1 cellular context compared by ENCODE assay signal in the genomic region with DNA sequence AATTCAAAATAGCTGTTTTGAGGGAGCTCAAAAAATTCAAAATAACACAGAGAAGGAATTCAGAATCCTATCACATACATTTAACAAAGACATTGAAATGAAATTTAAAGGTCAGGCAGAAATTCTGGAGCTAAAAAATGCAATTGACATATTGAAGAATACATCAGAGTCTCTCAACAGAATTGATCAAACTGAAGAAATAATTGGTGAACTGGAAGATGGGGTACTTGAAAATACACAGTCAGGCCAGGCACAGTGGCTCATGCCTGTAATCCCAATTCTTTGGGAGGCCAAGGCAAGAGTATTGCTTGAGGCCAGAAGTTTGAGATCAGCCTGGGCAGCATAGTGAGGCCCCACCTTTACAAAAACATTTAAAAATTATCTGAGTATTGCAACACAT.
TF ChIP-seq lines count a peak whose summit lies in the region.

No MANE protein-coding gene starts in this region.

TF ChIP-seq in SK-N-SH, 30 proteins besides CTCF, POLR2A, EP300 and RAD21 (continued from another document):
- TF ChIP-seq SIN3A (IDR thresholded peaks at IDR 0.05; ENCODE audit: borderline replicate concordance, low read depth, low read length) = no peak
- TF ChIP-seq, protein P1, sequence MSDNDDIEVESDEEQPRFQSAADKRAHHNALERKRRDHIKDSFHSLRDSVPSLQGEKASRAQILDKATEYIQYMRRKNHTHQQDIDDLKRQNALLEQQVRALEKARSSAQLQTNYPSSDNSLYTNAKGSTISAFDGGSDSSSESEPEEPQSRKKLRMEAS (IDR thresholded peaks at IDR 0.05; ENCODE audit: low read depth) = no peak
